5 cellular contexts compared by ENCODE assay signal in the genomic region with DNA sequence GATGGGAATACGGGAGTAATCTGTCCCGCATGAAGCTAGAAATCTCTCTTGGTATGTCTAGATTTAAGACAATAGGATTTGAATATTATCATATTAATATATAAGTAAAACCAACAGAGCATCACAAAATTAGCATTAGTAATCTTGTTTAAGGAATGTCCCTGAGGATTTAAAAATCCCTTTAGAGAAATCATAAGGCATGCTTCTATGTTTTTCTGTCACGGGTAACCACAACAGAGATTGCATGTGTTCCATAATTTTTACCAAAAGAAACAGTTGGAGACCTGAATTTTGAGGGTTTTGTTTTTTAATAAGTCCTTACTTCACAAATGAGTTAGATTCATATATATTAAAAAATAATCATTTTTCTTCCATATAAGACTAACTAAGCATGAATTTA.
"Had no signal": no experiment of that assay in that cellular context is flagged by ENCODE, and none has a peak within 500 bp of the region (broad histone marks: within the 10 kb centered on the region; RNA-seq: fewer than 3 reads in every experiment).

No MANE protein-coding gene starts in this region.

- H3K4me3 ChIP-seq: GM23338, K562 had no signal

- DNase-seq: H9, HCEC 1CT, IMR-90 had no signal

- ATAC-seq: GM23338, K562 had no signal
